ENCODE assay signal across 2 cellular contexts in genomic region chr2:88999365-88999764, GRCh38.
TF ChIP-seq lines count a peak whose summit lies in the region.

No MANE protein-coding gene starts in this region.

TF ChIP-seq in HepG2, 621 proteins besides CTCF, POLR2A, EP300 and RAD21 (continued from another document):
- TF ChIP-seq E2F1 (CRISPR knock-in tag; IDR thresholded peaks at IDR 0.05) = no peak
- no peak for TF ChIP-seq TRIM22 (IDR thresholded peaks at IDR 0.05)
- TF ChIP-seq USF2 (IDR thresholded peaks at IDR 0.05; ENCODE audit: low read depth, low read length) = peak; percentile 46
- TF ChIP-seq USF2 (CRISPR knock-in tag; IDR thresholded peaks at IDR 0.05; ENCODE audit: borderline replicate concordance) = no peak
- peak; percentile 70 for TF ChIP-seq MAFF (IDR thresholded peaks at IDR 0.05; ENCODE audit: low read depth, low read length)
TF ChIP-seq in HepG2: peak in this region for 4.

TF ChIP-seq in K562, 482 proteins besides CTCF, POLR2A, EP300 and RAD21 (continues in another document):
- no peak for TF ChIP-seq ZHX1 (conservative IDR thresholded peaks at IDR 0.05; ENCODE audit: low read length)
- TF ChIP-seq MAFK (IDR thresholded peaks at IDR 0.05; ENCODE audit: low read length) = peak; percentile 55
- no peak for TF ChIP-seq SREBF1 (IDR thresholded peaks at IDR 0.05; ENCODE audit: borderline replicate concordance, low read depth, low read length)
- no peak for TF ChIP-seq PURB (CRISPR knock-in tag; IDR thresholded peaks at IDR 0.05; ENCODE audit: low read depth)
- peak; percentile 45; the same call in 1 of the 2 replicates for TF ChIP-seq RAD51 (IDR thresholded peaks at IDR 0.05; ENCODE audit: borderline replicate concordance, low read depth)
- TF ChIP-seq GTF3C2 (IDR thresholded peaks at IDR 0.05; ENCODE audit: borderline replicate concordance, extremely low read depth, insufficient read length) = no peak
- no peak for TF ChIP-seq SFPQ (IDR thresholded peaks at IDR 0.05; ENCODE audit: low read depth, low read length)
- TF ChIP-seq ZBTB17 (CRISPR knock-in tag; IDR thresholded peaks at IDR 0.05) = no peak
- no peak for TF ChIP-seq SMAD1 (IDR thresholded peaks at IDR 0.05; ENCODE audit: low read depth, low read length, partially characterized antibody)
- no peak for TF ChIP-seq ZNF41 (CRISPR knock-in tag; conservative IDR thresholded peaks at IDR 0.05)
- no peak for TF ChIP-seq CCNT2 (IDR thresholded peaks at IDR 0.05; ENCODE audit: borderline replicate concordance, extremely low read depth, insufficient read length, low read depth, low read length)
- no peak for TF ChIP-seq STAT5B (CRISPR knock-in tag; IDR thresholded peaks at IDR 0.05)
- TF ChIP-seq ILF3 (IDR thresholded peaks at IDR 0.05; ENCODE audit: borderline replicate concordance) = no peak
- TF ChIP-seq TCF3 (CRISPR knock-in tag; IDR thresholded peaks at IDR 0.05) = no peak
- no peak for TF ChIP-seq GABPA (tag; conservative IDR thresholded peaks at IDR 0.05; ENCODE audit: low read depth)
- no peak for TF ChIP-seq ZNF274 (IDR thresholded peaks at IDR 0.05; ENCODE audit: borderline replicate concordance, low read depth, low read length)
- no peak for TF ChIP-seq CHD7 (IDR thresholded peaks at IDR 0.05; ENCODE audit: low read depth, low read length)
- no peak for TF ChIP-seq MNT (conservative IDR thresholded peaks at IDR 0.05)
- peak; percentile 48 for TF ChIP-seq MAFG (tag; conservative IDR thresholded peaks at IDR 0.05)
- TF ChIP-seq HMBOX1 (IDR thresholded peaks at IDR 0.05) = no peak
- no peak for TF ChIP-seq KLF10 (CRISPR knock-in tag; IDR thresholded peaks at IDR 0.05)
- TF ChIP-seq ZNF316 (IDR thresholded peaks at IDR 0.05) = peak; percentile 67
- no peak for TF ChIP-seq SIN3B (IDR thresholded peaks at IDR 0.05; ENCODE audit: low read depth)
- TF ChIP-seq ZNF511 (CRISPR knock-in tag; IDR thresholded peaks at IDR 0.05) = no peak
- no peak for TF ChIP-seq CBX2 (IDR thresholded peaks at IDR 0.05; ENCODE audit: insufficient read depth, low read length, poor library complexity, severe bottlenecking)
- TF ChIP-seq ZNF586 (CRISPR knock-in tag; conservative IDR thresholded peaks at IDR 0.05) = no peak
- TF ChIP-seq RNF2 (IDR thresholded peaks at IDR 0.05) = no peak
- TF ChIP-seq KLF13 (tag; IDR thresholded peaks at IDR 0.05; ENCODE audit: borderline replicate concordance, low read depth) = no peak
- TF ChIP-seq ZNF280B (CRISPR knock-in tag; IDR thresholded peaks at IDR 0.05) = no peak
- no peak for TF ChIP-seq ZNF140 (CRISPR knock-in tag; IDR thresholded peaks at IDR 0.05)
- TF ChIP-seq HLTF (IDR thresholded peaks at IDR 0.05) = no peak
- TF ChIP-seq JUNB (CRISPR knock-in tag; conservative IDR thresholded peaks at IDR 0.05) = no peak
